In the genomic region with DNA sequence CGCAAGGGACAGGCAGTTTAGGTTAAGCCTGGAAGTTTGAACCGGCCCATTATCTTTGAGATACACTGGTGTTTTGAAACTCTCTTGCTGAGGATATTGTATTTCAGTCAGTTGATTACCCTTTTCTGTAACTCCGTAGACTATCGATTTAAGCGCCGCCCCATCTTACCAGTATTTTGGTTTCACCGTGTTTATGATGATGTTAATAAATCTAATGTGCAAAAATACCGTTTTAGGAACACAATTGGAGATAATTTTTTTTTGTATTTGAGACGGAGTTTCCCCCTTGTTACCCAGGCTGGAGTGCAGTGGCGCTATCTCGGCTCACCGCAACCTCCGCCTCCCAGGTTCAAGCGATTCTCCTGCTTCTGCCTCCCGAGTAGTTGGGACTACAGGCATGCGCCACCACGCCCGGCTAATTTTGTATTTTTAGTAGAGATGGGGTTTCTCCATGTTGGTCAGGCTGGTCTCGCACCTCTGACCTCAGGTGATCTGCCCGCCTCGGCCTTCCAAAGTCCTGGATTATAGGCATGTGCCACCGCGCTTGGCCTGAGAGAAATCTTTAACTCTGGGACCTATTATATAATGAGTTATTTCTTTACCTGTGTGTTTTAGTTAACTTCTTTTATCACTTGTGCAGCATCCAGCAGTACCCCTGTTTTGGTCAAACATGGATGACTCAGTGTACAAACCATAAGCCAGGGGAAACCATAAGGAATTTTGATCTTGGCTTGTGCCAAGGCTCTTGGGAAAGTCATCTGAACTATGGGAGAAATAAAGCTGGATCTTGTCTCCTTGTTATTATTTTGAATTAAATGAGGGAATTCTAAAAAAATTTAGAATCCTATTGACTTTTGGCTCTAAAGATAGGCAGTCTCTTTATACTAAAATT, we compare ENCODE assay signal across 8 cellular contexts. TPM values are rescaled to one million over a fixed set of nuclear protein-coding genes. Genes with fewer than 3 reads are reported as not detected.
DNase-seq lines count a peak whose midpoint lies in the region; ATAC-seq and TF ChIP-seq lines count a peak whose summit lies in the region.

No MANE protein-coding gene starts in this region.

- TF ChIP-seq POLR2A in HCT116 (IDR thresholded peaks at IDR 0.05; ENCODE audit: borderline replicate concordance, extremely low read depth, insufficient read depth, insufficient read length) = no peak

- H3K4me2 ChIP-seq in HCT116 (ENCODE audit: low read length) = peak overlapping the region; percentile 89

- no peak for TF ChIP-seq RAD21 in HCT116 (IDR thresholded peaks at IDR 0.05; ENCODE audit: low read depth)

- H3K36me3 Mint-ChIP-seq in activated naive CD8-positive, alpha-beta T cell treated with anti-CD3 and anti-CD28 coated beads for 36 hours = peaks cover 9% of the 10 kb centered on the region

- peak overlapping the region; percentile 83 for H3K27ac ChIP-seq in HCT116 (ENCODE audit: low read depth, low read length)

- H3K9me3 ChIP-seq in HCT116 (ENCODE audit: control insufficient read depth in 1 of 2, insufficient read depth in 1 of 2, low read depth in 1 of 2, low read length in 2 of 2) (no peaks in the 10 kb centered on the region), iPS-15b (ENCODE audit: control insufficient read depth, insufficient read depth, low read length) (no peaks in the 10 kb centered on the region)

- POLR2A ChIA-PET in AG04449 (lab: Yijun Ruan, JAX) = no interaction called here
- POLR2A ChIA-PET in HCT116 (lab: Charles Lee) = interaction anchor here (0.6 to 1.1 kb wide), 2 partner anchors 8 to 119 kb away, joined by 3 to 5 read pairs; no protein-coding TSS in a partner anchor

- H4K20me1 ChIP-seq in HCT116 (ENCODE audit: insufficient read depth) = peaks cover 6% of the 10 kb centered on the region; the same call in 1 of the 2 replicates

- peak overlapping the region; percentile 96 for H3K27ac Mint-ChIP-seq in activated naive CD8-positive, alpha-beta T cell treated with anti-CD3 and anti-CD28 coated beads for 36 hours
- H3K27ac Mint-ChIP-seq in stimulated activated naive CD8-positive, alpha-beta T cell treated with anti-CD3 and anti-CD28 coated beads, Interleukin-15, amount 100 ng/mL, for 72 hours = peak overlapping the region; percentile 95

- H3K4me1 Mint-ChIP-seq in activated naive CD8-positive, alpha-beta T cell treated with anti-CD3 and anti-CD28 coated beads for 36 hours = peaks cover 34% of the 10 kb centered on the region
- peaks cover 38% of the 10 kb centered on the region for H3K4me1 Mint-ChIP-seq in stimulated activated naive CD8-positive, alpha-beta T cell treated with anti-CD3 and anti-CD28 coated beads, Interleukin-15, amount 100 ng/mL, for 72 hours

- H3K36me3 ChIP-seq in HCT116 (ENCODE audit: control insufficient read depth in 1 of 2, insufficient read depth in 2 of 2, low read length in 2 of 2) (no peaks in the 10 kb centered on the region), iPS-15b (ENCODE audit: control insufficient read depth, insufficient read depth, low read length) (no peaks in the 10 kb centered on the region)

- no peaks in the 10 kb centered on the region for H3K9me2 ChIP-seq in HCT116 (ENCODE audit: insufficient read depth)

- H3K9ac ChIP-seq in HCT116 (ENCODE audit: low read length) (peak overlapping the region; percentile 96), iPS-15b (ENCODE audit: low read depth, low read length) (peak overlapping the region; percentile 94)

- H3K27me3 ChIP-seq in HCT116 (ENCODE audit: insufficient read depth, low read length) = no peaks in the 10 kb centered on the region
- H3K27me3 ChIP-seq in iPS-15b (ENCODE audit: control insufficient read depth, insufficient read depth, low read length) = no peaks in the 10 kb centered on the region

- peaks cover 65% of the 10 kb centered on the region for H3K79me2 ChIP-seq in HCT116 (ENCODE audit: insufficient read depth, low read length)

- H2AFZ ChIP-seq in HCT116 (ENCODE audit: low read depth, low read length, poor library complexity, severe bottlenecking) = no peak overlapping the region

- intact Hi-C loops in HCT116 (cut with micrococcal nuclease) = no loop called here

- peaks cover 10 to 26% of the 10 kb centered on the region in 2 experiments for H3K4me1 ChIP-seq in HCT116 (ENCODE audit: control insufficient read depth in 1 of 2, insufficient read depth in 2 of 2, low read length in 2 of 2)
- H3K4me1 ChIP-seq in iPS-15b (ENCODE audit: control insufficient read depth, insufficient read depth, low read length) = peaks cover 2% of the 10 kb centered on the region

- TSS peak; percentile 62 for BruUV-seq in HCT116 (replicated peaks; lab: Mats Ljungman, UMichigan)

- H3K4me3 Mint-ChIP-seq in activated naive CD8-positive, alpha-beta T cell treated with anti-CD3 and anti-CD28 coated beads for 36 hours = peak overlapping the region; percentile 94
- H3K4me3 Mint-ChIP-seq in stimulated activated naive CD8-positive, alpha-beta T cell treated with anti-CD3 and anti-CD28 coated beads, Interleukin-15, amount 100 ng/mL, for 72 hours = peak overlapping the region; percentile 92 to 97

- ATAC-seq in HCT116 = no peak
- no peak for ATAC-seq in stimulated activated naive CD8-positive, alpha-beta T cell treated with anti-CD3 and anti-CD28 coated beads, Interleukin-15, amount 100 ng/mL, for 72 hours
- ATAC-seq in GM19397 (IDR thresholded peaks at IDR 0.05; ENCODE audit: unreplicated experiment) = no peak
- ATAC-seq in HG03175 (IDR thresholded peaks at IDR 0.05; ENCODE audit: unreplicated experiment) = no peak

- DNase-seq in AG04449 (ENCODE audit: low read depth, low spot score) (no peak), HCT116 (ENCODE audit: low read depth, low spot score) (no peak)
- DNase-seq in activated naive CD8-positive, alpha-beta T cell treated with anti-CD3 and anti-CD28 coated beads for 36 hours = no peak
- DNase-seq in stimulated activated naive CD8-positive, alpha-beta T cell treated with anti-CD3 and anti-CD28 coated beads, Interleukin-15, amount 100 ng/mL, for 72 hours = no peak
- no peak for DNase-seq in stimulated activated CD8-positive, alpha-beta memory T cell treated with anti-CD3 and anti-CD28 coated beads, Interleukin-4, amount 100 ng/mL, for 48 hours

- CTCF ChIA-PET in AG04449 (lab: Yijun Ruan, JAX) = interaction anchor here (1.1 to 1.3 kb wide), 3 partner anchors 10 to 74 kb away, joined by 3 to 4 read pairs (median 3); no protein-coding TSS in a partner anchor
- CTCF ChIA-PET in HCT116 (lab: Charles Lee) = no interaction called here

- RAD21 ChIA-PET in HCT116 (lab: Charles Lee; ENCODE audit: low non-redundant PET in 1 of 2, low total read pairs in 2 of 2, uncharacterized antibody in 2 of 2, unreplicated experiment in 2 of 2) = no interaction called here

- no peaks in the 10 kb centered on the region for H3K27me3 Mint-ChIP-seq in activated naive CD8-positive, alpha-beta T cell treated with anti-CD3 and anti-CD28 coated beads for 36 hours
- H3K27me3 Mint-ChIP-seq in stimulated activated naive CD8-positive, alpha-beta T cell treated with anti-CD3 and anti-CD28 coated beads, Interleukin-15, amount 100 ng/mL, for 72 hours = no peaks in the 10 kb centered on the region

- TF ChIP-seq CTCF in AG04449 (IDR thresholded peaks at IDR 0.05; ENCODE audit: insufficient read depth, low read length, missing control alignments) (no peak), HCT116 (IDR thresholded peaks at IDR 0.05 in 2 of 3, conservative IDR thresholded peaks at IDR 0.05 in 1 of 3; ENCODE audit: borderline replicate concordance in 1 of 3, insufficient read depth in 1 of 3, low read depth in 2 of 3, low read length in 2 of 3) (no peak)

- no peaks in the 10 kb centered on the region for H3K9me3 Mint-ChIP-seq in activated naive CD8-positive, alpha-beta T cell treated with anti-CD3 and anti-CD28 coated beads for 36 hours
- H3K9me3 Mint-ChIP-seq in stimulated activated naive CD8-positive, alpha-beta T cell treated with anti-CD3 and anti-CD28 coated beads, Interleukin-15, amount 100 ng/mL, for 72 hours = no peaks in the 10 kb centered on the region

- H3K4me3 ChIP-seq in AG04449 (ENCODE audit: low read depth, low read length) = peak overlapping the region; percentile 87
- peak overlapping the region; percentile 78 to 87 for H3K4me3 ChIP-seq in HCT116 (replicated peaks in 1 of 2; ENCODE audit: low read depth in 1 of 2, low read length in 2 of 2)
- H3K4me3 ChIP-seq in iPS-15b (ENCODE audit: low read depth, low read length) = peak overlapping the region; percentile 91

TF ChIP-seq in HCT116, 20 proteins besides CTCF, POLR2A, EP300 and RAD21:
- TF ChIP-seq POLR2AphosphoS5 (IDR thresholded peaks at IDR 0.05; ENCODE audit: low read depth, low read length) = 0 out of 2 replicates have a peak, but pooled peaks have one; percentile 21
- no peak for TF ChIP-seq SP1 (IDR thresholded peaks at IDR 0.05; ENCODE audit: low read depth)

RNA-seq across cellular contexts. Expression of a gene that starts 23.7 kb away (rescaled TPM):
- 23.9 TPM for total RNA-seq in HCT116 (2021; ENCODE audit: unreplicated experiment)
- 9.9 and 10.8 TPM in 2 replicates for polyA plus RNA-seq in HCT116 (2012)
- total RNA-seq in activated naive CD8-positive, alpha-beta T cell treated with anti-CD3 and anti-CD28 coated beads for 36 hours = 10 to 100 TPM; 11.5 to 12.6 TPM
